Comparison of ENCODE assay signal across 25 cellular contexts in the genomic region with DNA sequence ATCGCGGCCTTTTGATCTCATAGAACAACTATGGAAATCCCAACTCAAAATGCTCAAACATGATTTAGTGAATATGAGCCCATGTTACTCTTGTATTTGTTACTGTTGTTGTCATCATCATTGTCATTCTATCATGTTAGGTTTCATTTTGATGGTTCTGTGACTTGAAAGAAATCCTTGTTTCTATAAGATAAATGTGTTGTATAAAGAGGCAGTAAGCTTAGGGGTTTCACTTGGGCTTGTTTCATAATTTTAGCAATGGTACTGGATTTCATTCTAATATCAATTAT. TPM values are rescaled to one million over a fixed set of nuclear protein-coding genes. Genes with fewer than 3 reads are reported as not detected.
A peak's percentile ranks its signal among the peaks of the same experiment; 100 is the strongest.
DNase-seq lines count a peak whose midpoint lies in the region; ATAC-seq and TF ChIP-seq lines count a peak whose summit lies in the region.
"Had no signal": no experiment of that assay in that cellular context is flagged by ENCODE, and none has a peak within 500 bp of the region (broad histone marks: within the 10 kb centered on the region; RNA-seq: fewer than 3 reads in every experiment).

No MANE protein-coding gene starts in this region.

- H3K36me3 Mint-ChIP-seq in activated CD4-positive, alpha-beta T cell treated with anti-CD3 and anti-CD28 coated beads, Interleukin-2, amount 10 ng/mL, durations not matched to agents 24 days and 14 days (ENCODE audit: low read depth): peaks cover 52% of the 10 kb centered on the region
- peaks cover 8 to 26% of the 10 kb centered on the region in 2 donors for H3K36me3 Mint-ChIP-seq in CD4-positive, alpha-beta memory T cell
- H3K36me3 Mint-ChIP-seq in activated T-helper 1 cell treated with anti-CD3 and anti-CD28 coated beads, Interleukin-12 subunit alpha, Interleukin-12 subunit beta, Interleukin-2, Interleukin-4 antibody, amounts not matched to agents 30 ng/mL and 10 ng/mL and 1 ng/mL, durations not matched to agents 14 hours and 24 hours and 36 hours (ENCODE audit: low read depth): peaks cover 53% of the 10 kb centered on the region

- no peak overlapping the region for H3K4me3 ChIP-seq in CD4-positive, alpha-beta memory T cell (ENCODE audit: low read length in 2 of 2)
- no peak overlapping the region for H3K4me3 ChIP-seq in right lobe of liver
- H3K4me3 ChIP-seq in coronary artery: no peak overlapping the region
- H3K4me3 ChIP-seq: A549 had no signal

- DNase-seq in activated CD4-positive, alpha-beta T cell treated with anti-CD3 and anti-CD28 coated beads, Interleukin-2, amount 10 ng/mL, durations not matched to agents 24 days and 14 days: no peak
- no peak for DNase-seq in activated CD4-positive, alpha-beta T cell treated with anti-CD3 and anti-CD28 coated beads, Interleukin-2, amount 50 U/mL, for 1 hour
- no peak for DNase-seq in CD4-positive, alpha-beta memory T cell
- DNase-seq in activated T-helper 1 cell treated with anti-CD3 and anti-CD28 coated beads, Interleukin-12 subunit alpha, Interleukin-12 subunit beta, Interleukin-2, Interleukin-4 antibody, amounts not matched to agents 30 ng/mL and 10 ng/mL and 1 ng/mL, durations not matched to agents 14 hours and 24 hours and 36 hours (ENCODE audit: low spot score): no peak
- no peak for DNase-seq in right lobe of liver
- no peak for DNase-seq in epidermal melanocyte (ENCODE audit: insufficient read length, low spot score)
- DNase-seq in coronary artery (ENCODE audit: low spot score): no peak
- DNase-seq: activated gamma-delta T cell treated with Interleukin-2 at 50 U/mL for 16 hours; cerebellar nuclear complex; EL; foreskin melanocyte; hippocampal formation; left ventricle myocardium superior; NCI-H510A; posterior cingulate gyrus; SIG-M5; stimulated activated CD4-positive, alpha-beta T cell treated with anti-CD3 and anti-CD28 coated beads, Interleukin-15, amount 100 ng/mL, for 24 hours had no signal

- intact Hi-C loops in activated CD4-positive, alpha-beta T cell treated with anti-CD3 and anti-CD28 coated beads, Interleukin-2, amount 10 ng/mL, durations not matched to agents 24 days and 14 days (cut with micrococcal nuclease): loop anchor here (1.0 to 5.0 kb wide), 2 partner anchors 9 to 69 kb away; no protein-coding TSS in a partner anchor
- intact Hi-C loops in CD4-positive, alpha-beta memory T cell (cut with micrococcal nuclease): no loop called here
- intact Hi-C loops in activated T-helper 1 cell treated with anti-CD3 and anti-CD28 coated beads, Interleukin-12 subunit alpha, Interleukin-12 subunit beta, Interleukin-2, Interleukin-4 antibody, amounts not matched to agents 30 ng/mL and 10 ng/mL and 1 ng/mL, durations not matched to agents 14 hours and 24 hours and 36 hours (cut with micrococcal nuclease): loop anchor here (1.0 to 5.0 kb wide), 3 partner anchors 11 to 246 kb away; partner anchors contain the start of gene GBP2
- intact Hi-C loops in right lobe of liver (cut with DNase I): no loop called here

- no peak for TF ChIP-seq CTCF in right lobe of liver (IDR thresholded peaks at IDR 0.05)
- TF ChIP-seq CTCF in coronary artery (IDR thresholded peaks at IDR 0.05): no peak

- H3K27ac Mint-ChIP-seq in activated CD4-positive, alpha-beta T cell treated with anti-CD3 and anti-CD28 coated beads, Interleukin-2, amount 10 ng/mL, durations not matched to agents 24 days and 14 days: peak overlapping the region; percentile 90
- H3K27ac Mint-ChIP-seq in CD4-positive, alpha-beta memory T cell: peak overlapping the region; percentile 53 to 95 (median 94)
- peak overlapping the region; percentile 92 for H3K27ac Mint-ChIP-seq in activated T-helper 1 cell treated with anti-CD3 and anti-CD28 coated beads, Interleukin-12 subunit alpha, Interleukin-12 subunit beta, Interleukin-2, Interleukin-4 antibody, amounts not matched to agents 30 ng/mL and 10 ng/mL and 1 ng/mL, durations not matched to agents 14 hours and 24 hours and 36 hours

- peak overlapping the region; percentile 72 for H3K4me3 Mint-ChIP-seq in activated CD4-positive, alpha-beta T cell treated with anti-CD3 and anti-CD28 coated beads, Interleukin-2, amount 10 ng/mL, durations not matched to agents 24 days and 14 days
- H3K4me3 Mint-ChIP-seq in CD4-positive, alpha-beta memory T cell: peak overlapping the region in 6 of 8 donors; percentile 21 to 78 (median 76)
- peak overlapping the region; percentile 41 for H3K4me3 Mint-ChIP-seq in activated T-helper 1 cell treated with anti-CD3 and anti-CD28 coated beads, Interleukin-12 subunit alpha, Interleukin-12 subunit beta, Interleukin-2, Interleukin-4 antibody, amounts not matched to agents 30 ng/mL and 10 ng/mL and 1 ng/mL, durations not matched to agents 14 hours and 24 hours and 36 hours
- H3K4me3 Mint-ChIP-seq: neural crest cell had no signal

- H3K4me1 ChIP-seq in CD4-positive, alpha-beta memory T cell (ENCODE audit: insufficient read depth, low read length): peaks cover 61% of the 10 kb centered on the region
- H3K4me1 ChIP-seq in right lobe of liver: peaks cover 0 to 24% (median 8%) of the 10 kb centered on the region in 4 donors
- H3K4me1 ChIP-seq: A549 had no signal

- CTCF ChIA-PET in CD4-positive, alpha-beta memory T cell (lab: Charles Lee; ENCODE audit: partially characterized antibody): interaction anchor here (1.1 to 3.8 kb wide), 4 partner anchors 12 to 303 kb away, joined by 3 to 17 read pairs (median 6); partner anchors contain the start of gene GBP3

- no peaks in the 10 kb centered on the region for H3K36me3 ChIP-seq in CD4-positive, alpha-beta memory T cell (ENCODE audit: insufficient read depth, low read length)
- no peaks in the 10 kb centered on the region for H3K36me3 ChIP-seq in right lobe of liver

- no peaks in the 10 kb centered on the region for H3K9me3 ChIP-seq in CD4-positive, alpha-beta memory T cell (ENCODE audit: control insufficient read depth in 1 of 2, low read length in 2 of 2)
- no peaks in the 10 kb centered on the region for H3K9me3 ChIP-seq in right lobe of liver
- H3K9me3 ChIP-seq: A549 had no signal

- H3K27ac ChIP-seq in CD4-positive, alpha-beta memory T cell (ENCODE audit: low read depth, low read length): peak overlapping the region; percentile 61
- H3K27ac ChIP-seq in right lobe of liver (peak overlapping the region in 2 of 3 donors; percentile 7 to 57), coronary artery (no peak overlapping the region)
- H3K27ac ChIP-seq: A549, HL-60, VCaP had no signal

- no peaks in the 10 kb centered on the region for H3K27me3 Mint-ChIP-seq in activated CD4-positive, alpha-beta T cell treated with anti-CD3 and anti-CD28 coated beads, Interleukin-2, amount 10 ng/mL, durations not matched to agents 24 days and 14 days
- H3K27me3 Mint-ChIP-seq in CD4-positive, alpha-beta memory T cell: no peaks in the 10 kb centered on the region
- no peaks in the 10 kb centered on the region for H3K27me3 Mint-ChIP-seq in activated T-helper 1 cell treated with anti-CD3 and anti-CD28 coated beads, Interleukin-12 subunit alpha, Interleukin-12 subunit beta, Interleukin-2, Interleukin-4 antibody, amounts not matched to agents 30 ng/mL and 10 ng/mL and 1 ng/mL, durations not matched to agents 14 hours and 24 hours and 36 hours (ENCODE audit: insufficient read depth)

- TF ChIP-seq POLR2A in right lobe of liver (IDR thresholded peaks at IDR 0.05): no peak

- peaks cover 40% of the 10 kb centered on the region for H3K9me3 Mint-ChIP-seq in activated CD4-positive, alpha-beta T cell treated with anti-CD3 and anti-CD28 coated beads, Interleukin-2, amount 10 ng/mL, durations not matched to agents 24 days and 14 days
- peaks cover 0 to 15% (median 7%) of the 10 kb centered on the region in 8 donors for H3K9me3 Mint-ChIP-seq in CD4-positive, alpha-beta memory T cell
- peaks cover 50% of the 10 kb centered on the region for H3K9me3 Mint-ChIP-seq in activated T-helper 1 cell treated with anti-CD3 and anti-CD28 coated beads, Interleukin-12 subunit alpha, Interleukin-12 subunit beta, Interleukin-2, Interleukin-4 antibody, amounts not matched to agents 30 ng/mL and 10 ng/mL and 1 ng/mL, durations not matched to agents 14 hours and 24 hours and 36 hours

- ATAC-seq in right lobe of liver (no peak), GM21723 (IDR thresholded peaks at IDR 0.05; ENCODE audit: unreplicated experiment) (no peak)
- ATAC-seq: A549, esophagus mucosa, left ventricle myocardium superior had no signal

- peaks cover 61% of the 10 kb centered on the region for H3K4me1 Mint-ChIP-seq in activated CD4-positive, alpha-beta T cell treated with anti-CD3 and anti-CD28 coated beads, Interleukin-2, amount 10 ng/mL, durations not matched to agents 24 days and 14 days
- H3K4me1 Mint-ChIP-seq in CD4-positive, alpha-beta memory T cell: peaks cover 55 to 75% (median 65%) of the 10 kb centered on the region in 4 donors
- peaks cover 83% of the 10 kb centered on the region for H3K4me1 Mint-ChIP-seq in activated T-helper 1 cell treated with anti-CD3 and anti-CD28 coated beads, Interleukin-12 subunit alpha, Interleukin-12 subunit beta, Interleukin-2, Interleukin-4 antibody, amounts not matched to agents 30 ng/mL and 10 ng/mL and 1 ng/mL, durations not matched to agents 14 hours and 24 hours and 36 hours (ENCODE audit: low read depth)
- H3K4me1 Mint-ChIP-seq: neural crest cell had no signal

- POLR2A ChIA-PET in CD4-positive, alpha-beta memory T cell (lab: Charles Lee; ENCODE audit: partially characterized antibody): interaction anchor here (1.0 to 5.3 kb wide), 5 partner anchors 12 to 225 kb away, joined by 3 to 52 read pairs (median 20); partner anchors contain the start of gene GBP4

- H3K27me3 ChIP-seq in CD4-positive, alpha-beta memory T cell (ENCODE audit: insufficient read depth, low read length): no peaks in the 10 kb centered on the region
- no peaks in the 10 kb centered on the region for H3K27me3 ChIP-seq in right lobe of liver

- 54% methylated on average over 2 of the region's 2 CpGs for WGBS in right lobe of liver (ENCODE audit: insufficient coverage, low coverage, low lambda C conversion rate, missing lambda C conversion rate)

RNA-seq across cellular contexts. Expression of gene GBP5, which starts 15.3 kb away (rescaled TPM):
- total RNA-seq in activated CD4-positive, alpha-beta T cell treated with anti-CD3 and anti-CD28 coated beads, Interleukin-2, amount 10 ng/mL, durations not matched to agents 24 days and 14 days: 107 and 110 TPM in 2 replicates
- total RNA-seq in CD4-positive, alpha-beta memory T cell: 10 to 100 TPM; 76.3 to 79.2 TPM
- 100 to 1,000 TPM in 1 of 2 donors, 10 to 100 TPM in 1; 37.9 to 124 TPM for polyA plus RNA-seq in CD4-positive, alpha-beta memory T cell
- 145 and 154 TPM in 2 replicates for total RNA-seq in activated T-helper 1 cell treated with anti-CD3 and anti-CD28 coated beads, Interleukin-12 subunit alpha, Interleukin-12 subunit beta, Interleukin-2, Interleukin-4 antibody, amounts not matched to agents 30 ng/mL and 10 ng/mL and 1 ng/mL, durations not matched to agents 14 hours and 24 hours and 36 hours
- total RNA-seq in right lobe of liver: 1 to 10 TPM in 5 of 6 experiments, under 1 TPM in 1; 0.44 to 5.0 (median 1.5) TPM
- total RNA-seq: H1, neural crest cell had no signal
- polyA plus RNA-seq: BJ, H1 had no signal

Comparison
In these comparisons a context has a peak if more than half of its experiments do, and no peak if none do; other contexts are left out.
1. H3K27ac ChIP-seq: peak in CD4-positive, alpha-beta memory T cell (single experiment) and right lobe of liver (2 of 3); none in coronary artery (0 of 2).
2. RNA of gene GBP5, which starts 15.3 kb away (total RNA-seq): 145 to 154 TPM in activated T-helper 1 cell treated with anti-CD3 and anti-CD28 coated beads, Interleukin-12 subunit alpha, Interleukin-12 subunit beta, Interleukin-2, Interleukin-4 antibody, amounts not matched to agents 30 ng/mL and 10 ng/mL and 1 ng/mL, durations not matched to agents 14 hours and 24 hours and 36 hours, 107 to 110 TPM in activated CD4-positive, alpha-beta T cell treated with anti-CD3 and anti-CD28 coated beads, Interleukin-2, amount 10 ng/mL, durations not matched to agents 24 days and 14 days and 76.3 to 79.2 TPM in CD4-positive, alpha-beta memory T cell; 0.44 to 5.0 TPM in right lobe of liver; every median in the first group is over 10 times any median in the second.
3. intact Hi-C loops: an anchor here in activated CD4-positive, alpha-beta T cell treated with anti-CD3 and anti-CD28 coated beads, Interleukin-2, amount 10 ng/mL, durations not matched to agents 24 days and 14 days (1.0 to 5.0 kb wide) and activated T-helper 1 cell treated with anti-CD3 and anti-CD28 coated beads, Interleukin-12 subunit alpha, Interleukin-12 subunit beta, Interleukin-2, Interleukin-4 antibody, amounts not matched to agents 30 ng/mL and 10 ng/mL and 1 ng/mL, durations not matched to agents 14 hours and 24 hours and 36 hours (1.0 to 5.0 kb wide); none called in CD4-positive, alpha-beta memory T cell and right lobe of liver.
4. Peak in every context shown above with its lines, with median percentiles within 50 percentile points of each other: H3K27ac Mint-ChIP-seq and H3K4me3 Mint-ChIP-seq.